Comparison of ENCODE assay signal across 1 cellular context in the genomic region with DNA sequence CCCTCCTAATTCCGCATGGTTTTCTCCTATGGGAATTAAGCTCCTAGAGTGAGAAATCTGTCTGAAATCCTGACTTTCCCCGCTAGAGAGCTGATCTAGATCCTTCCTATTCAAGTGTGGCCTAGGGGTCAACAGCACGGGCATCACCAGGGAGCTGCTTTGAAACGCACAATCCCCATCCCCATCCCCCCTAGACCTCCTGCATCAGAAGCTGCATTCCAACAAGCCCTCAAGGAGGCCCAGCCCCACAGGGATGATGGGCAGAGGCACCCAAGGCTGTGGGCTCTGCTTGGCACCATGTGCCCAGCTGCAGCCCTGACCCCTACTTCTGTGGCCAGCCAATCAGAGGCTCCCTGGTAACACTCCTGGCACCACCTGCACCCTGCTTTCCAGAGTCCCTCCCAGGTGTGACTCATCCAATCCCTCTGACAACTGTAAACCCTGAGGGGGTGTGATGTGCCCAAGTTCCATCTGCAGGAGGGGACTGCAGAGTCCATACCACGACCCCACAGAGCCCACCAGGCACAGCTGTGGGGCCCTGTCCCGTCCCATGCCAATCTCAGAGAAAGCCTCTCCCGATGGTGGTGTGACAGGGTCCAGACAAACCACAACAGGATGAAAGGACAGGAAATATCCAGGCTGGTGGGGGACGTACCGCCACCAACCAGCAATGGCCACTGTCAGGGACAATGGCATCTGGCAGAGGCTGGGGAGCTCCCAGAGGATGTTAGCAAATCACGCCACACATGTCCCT.
TF ChIP-seq lines count a peak whose summit lies in the region.

No MANE protein-coding gene starts in this region.

TF ChIP-seq in HCT116, 20 proteins besides CTCF, POLR2A, EP300 and RAD21:
- TF ChIP-seq YY1 (IDR thresholded peaks at IDR 0.05; ENCODE audit: extremely low read depth, insufficient replicate concordance, low read depth, low read length) = no peak
